Comparison of ENCODE assay signal across 14 cellular contexts in the genomic region with DNA sequence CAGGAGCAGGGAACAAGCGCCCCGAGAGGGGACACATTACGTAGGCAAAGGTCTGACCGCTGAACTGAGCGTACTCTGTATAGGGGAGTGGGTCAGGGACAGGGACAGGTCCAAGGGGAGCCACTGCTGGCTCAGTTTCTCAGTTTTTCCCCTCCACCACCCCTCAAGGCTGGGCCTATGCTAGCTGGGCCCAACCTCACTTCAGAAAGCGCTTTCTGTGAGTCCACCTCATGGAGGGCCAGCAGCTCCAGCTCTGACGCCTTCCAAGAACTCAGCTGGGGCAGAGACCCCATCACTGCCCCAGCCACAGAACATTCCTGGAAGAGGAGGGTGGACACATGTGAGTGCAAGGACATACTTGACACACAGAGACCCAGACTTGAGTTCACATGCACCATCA.
DNase-seq lines count a peak whose midpoint lies in the region; ATAC-seq and TF ChIP-seq lines count a peak whose summit lies in the region.
"Had no signal": no experiment of that assay in that cellular context is flagged by ENCODE, and none has a peak within 500 bp of the region (broad histone marks: within the 10 kb centered on the region; RNA-seq: fewer than 3 reads in every experiment).

No MANE protein-coding gene starts in this region.

- H3K27ac ChIP-seq in colonic mucosa (no peak overlapping the region), tibial artery (peak overlapping the region; percentile 41 to 63)
- H3K27ac ChIP-seq: 22Rv1 had no signal

- H3K27me3 ChIP-seq in colonic mucosa (no peaks in the 10 kb centered on the region), tibial artery (no peaks in the 10 kb centered on the region)
- H3K27me3 ChIP-seq: BE2C had no signal

- no peak overlapping the region for H3K4me3 ChIP-seq in colonic mucosa
- H3K4me3 ChIP-seq in tibial artery = no peak overlapping the region
- H3K4me3 ChIP-seq: GM23338 had no signal

- no peak overlapping the region for H3K9ac ChIP-seq in colonic mucosa (ENCODE audit: low read depth in 2 of 2, low read length in 2 of 2)

- no peak overlapping the region for H3K27ac Mint-ChIP-seq in activated CD8-positive, alpha-beta memory T cell treated with anti-CD3 and anti-CD28 coated beads, Interleukin-2, amount 10 ng/mL, durations not matched to agents 7 days and 5 days
- H3K27ac Mint-ChIP-seq in nephron progenitor cell = peak overlapping the region; percentile 71
- H3K27ac Mint-ChIP-seq: GM23338 had no signal

- H3K36me3 ChIP-seq in colonic mucosa = no peaks in the 10 kb centered on the region
- no peaks in the 10 kb centered on the region for H3K36me3 ChIP-seq in tibial artery
- H3K36me3 ChIP-seq: BE2C had no signal

- CTCF ChIA-PET in activated CD8-positive, alpha-beta memory T cell treated with anti-CD3 and anti-CD28 coated beads, Interleukin-2, amount 10 ng/mL, durations not matched to agents 7 days and 5 days (lab: Charles Lee) = no interaction called here

- TF ChIP-seq CTCF in colonic mucosa (IDR thresholded peaks at IDR 0.05) (no peak), nephron progenitor cell (IDR thresholded peaks at IDR 0.05) (no peak), tibial artery (IDR thresholded peaks at IDR 0.05) (no peak), GM10266 (IDR thresholded peaks at IDR 0.05; ENCODE audit: control insufficient read depth, insufficient read depth, low read depth, missing control alignments) (no peak)

- intact Hi-C loops in colonic mucosa (cut with DNase I) (no loop called here), tibial artery (cut with DNase I; ENCODE audit: low total_unique reads) (loop anchor here (10.0 kb wide), 1 partner anchor 105 kb away; no protein-coding TSS in a partner anchor)

- peak; percentile 23 for DNase-seq in activated CD8-positive, alpha-beta memory T cell treated with anti-CD3 and anti-CD28 coated beads, Interleukin-2, amount 10 ng/mL, durations not matched to agents 7 days and 5 days
- DNase-seq in activated CD8-positive, alpha-beta memory T cell treated with anti-CD3 and anti-CD28 coated beads, Interleukin-2, amount 50 U/mL, for 4 hours = no peak
- DNase-seq in colonic mucosa (peak; percentile 6), nephron progenitor cell (no peak), tibial artery (no peak), GM10266 (ENCODE audit: extremely low spot score) (no peak), NCI-H1048 (lab: John Stamatoyannopoulos, UW) (no peak)
- DNase-seq in activated T-cell treated with anti-CD3 and anti-CD28 coated beads, Interleukin-2, amount 50 U/mL, for 4 hours = no peak
- DNase-seq: BE2C, GDM1, NCI-H1417, NCI-H1930 had no signal

- no peaks in the 10 kb centered on the region for H3K36me3 Mint-ChIP-seq in activated CD8-positive, alpha-beta memory T cell treated with anti-CD3 and anti-CD28 coated beads, Interleukin-2, amount 10 ng/mL, durations not matched to agents 7 days and 5 days
- H3K36me3 Mint-ChIP-seq in nephron progenitor cell (ENCODE audit: low read depth) = no peaks in the 10 kb centered on the region
- no peaks in the 10 kb centered on the region for H3K36me3 Mint-ChIP-seq in activated T-cell treated with anti-CD3 and anti-CD28 coated beads, Interleukin-2, amount 50 U/mL, for 4 hours (ENCODE audit: insufficient read depth)

- H3K9me3 ChIP-seq in colonic mucosa (no peaks in the 10 kb centered on the region), tibial artery (no peaks in the 10 kb centered on the region)
- H3K9me3 ChIP-seq: BE2C had no signal

- no peak for ATAC-seq in activated CD8-positive, alpha-beta memory T cell treated with anti-CD3 and anti-CD28 coated beads, Interleukin-2, amount 10 ng/mL, durations not matched to agents 7 days and 5 days
- no peak for ATAC-seq in activated T-cell treated with anti-CD3 and anti-CD28 coated beads, Interleukin-2, amount 50 U/mL, for 4 hours
- ATAC-seq: GM23338 had no signal

- H3K4me1 ChIP-seq in colonic mucosa (no peaks in the 10 kb centered on the region), tibial artery (peaks cover 0 to 25% (median 19%) of the 10 kb centered on the region in 4 donors)
- H3K4me1 ChIP-seq: BE2C had no signal

- no peak overlapping the region for H3K4me3 Mint-ChIP-seq in activated CD8-positive, alpha-beta memory T cell treated with anti-CD3 and anti-CD28 coated beads, Interleukin-2, amount 10 ng/mL, durations not matched to agents 7 days and 5 days
- H3K4me3 Mint-ChIP-seq in nephron progenitor cell = no peak overlapping the region
- no peak overlapping the region for H3K4me3 Mint-ChIP-seq in activated T-cell treated with anti-CD3 and anti-CD28 coated beads, Interleukin-2, amount 50 U/mL, for 4 hours
- H3K4me3 Mint-ChIP-seq: GM23338 had no signal

- H3K4me1 Mint-ChIP-seq in activated CD8-positive, alpha-beta memory T cell treated with anti-CD3 and anti-CD28 coated beads, Interleukin-2, amount 10 ng/mL, durations not matched to agents 7 days and 5 days = no peaks in the 10 kb centered on the region
- H3K4me1 Mint-ChIP-seq in nephron progenitor cell = peaks cover 77% of the 10 kb centered on the region
- no peaks in the 10 kb centered on the region for H3K4me1 Mint-ChIP-seq in activated T-cell treated with anti-CD3 and anti-CD28 coated beads, Interleukin-2, amount 50 U/mL, for 4 hours (ENCODE audit: low read depth)

- H3K27me3 Mint-ChIP-seq in activated CD8-positive, alpha-beta memory T cell treated with anti-CD3 and anti-CD28 coated beads, Interleukin-2, amount 10 ng/mL, durations not matched to agents 7 days and 5 days = peaks cover under 1% of the 10 kb centered on the region
- H3K27me3 Mint-ChIP-seq in nephron progenitor cell (ENCODE audit: low read depth, poor library complexity) = peaks cover 25% of the 10 kb centered on the region
- H3K27me3 Mint-ChIP-seq in activated T-cell treated with anti-CD3 and anti-CD28 coated beads, Interleukin-2, amount 50 U/mL, for 4 hours (ENCODE audit: low read depth) = peaks cover 11% of the 10 kb centered on the region

- H3K9me3 Mint-ChIP-seq in activated CD8-positive, alpha-beta memory T cell treated with anti-CD3 and anti-CD28 coated beads, Interleukin-2, amount 10 ng/mL, durations not matched to agents 7 days and 5 days (ENCODE audit: low read depth) = no peaks in the 10 kb centered on the region
- H3K9me3 Mint-ChIP-seq in nephron progenitor cell = no peaks in the 10 kb centered on the region
- H3K9me3 Mint-ChIP-seq in activated T-cell treated with anti-CD3 and anti-CD28 coated beads, Interleukin-2, amount 50 U/mL, for 4 hours = no peaks in the 10 kb centered on the region
- H3K9me3 Mint-ChIP-seq: GM23338 had no signal

Comparison
In these comparisons a context has a peak if more than half of its experiments do, and no peak if none do; other contexts are left out.
1. DNase-seq: peak in activated CD8-positive, alpha-beta memory T cell treated with anti-CD3 and anti-CD28 coated beads, Interleukin-2, amount 10 ng/mL, durations not matched to agents 7 days and 5 days (single experiment) and colonic mucosa (single experiment); none in activated CD8-positive, alpha-beta memory T cell treated with anti-CD3 and anti-CD28 coated beads, Interleukin-2, amount 50 U/mL, for 4 hours (single experiment), nephron progenitor cell (single experiment), tibial artery (0 of 2), activated T-cell treated with anti-CD3 and anti-CD28 coated beads, Interleukin-2, amount 50 U/mL, for 4 hours (single experiment), GM10266 (single experiment) and NCI-H1048 (single experiment).